In the genomic region with DNA sequence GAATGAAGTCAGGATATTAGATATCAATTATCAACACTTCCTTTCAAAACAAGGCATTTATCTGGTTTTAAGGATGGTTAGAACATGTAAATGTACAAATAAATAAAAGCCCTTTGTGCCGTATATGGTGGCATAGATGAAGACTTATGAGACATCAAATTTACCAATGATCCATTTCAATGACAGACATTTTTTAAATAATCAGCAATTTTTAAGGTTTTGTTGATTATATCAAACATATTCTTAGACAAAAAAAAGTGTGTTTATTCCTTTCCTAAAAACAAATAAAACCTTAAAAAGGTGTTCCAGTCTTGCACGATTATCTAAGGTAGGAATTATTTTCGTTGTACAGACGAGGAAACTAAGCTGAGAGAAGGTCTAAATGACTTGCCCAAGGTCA, we compare ENCODE assay signal across 1 cellular context.
TF ChIP-seq lines count a peak whose summit lies in the region.

No MANE protein-coding gene starts in this region.

TF ChIP-seq in K562, 482 proteins besides CTCF, POLR2A, EP300 and RAD21 (continued from another document):
- TF ChIP-seq, protein P1, sequence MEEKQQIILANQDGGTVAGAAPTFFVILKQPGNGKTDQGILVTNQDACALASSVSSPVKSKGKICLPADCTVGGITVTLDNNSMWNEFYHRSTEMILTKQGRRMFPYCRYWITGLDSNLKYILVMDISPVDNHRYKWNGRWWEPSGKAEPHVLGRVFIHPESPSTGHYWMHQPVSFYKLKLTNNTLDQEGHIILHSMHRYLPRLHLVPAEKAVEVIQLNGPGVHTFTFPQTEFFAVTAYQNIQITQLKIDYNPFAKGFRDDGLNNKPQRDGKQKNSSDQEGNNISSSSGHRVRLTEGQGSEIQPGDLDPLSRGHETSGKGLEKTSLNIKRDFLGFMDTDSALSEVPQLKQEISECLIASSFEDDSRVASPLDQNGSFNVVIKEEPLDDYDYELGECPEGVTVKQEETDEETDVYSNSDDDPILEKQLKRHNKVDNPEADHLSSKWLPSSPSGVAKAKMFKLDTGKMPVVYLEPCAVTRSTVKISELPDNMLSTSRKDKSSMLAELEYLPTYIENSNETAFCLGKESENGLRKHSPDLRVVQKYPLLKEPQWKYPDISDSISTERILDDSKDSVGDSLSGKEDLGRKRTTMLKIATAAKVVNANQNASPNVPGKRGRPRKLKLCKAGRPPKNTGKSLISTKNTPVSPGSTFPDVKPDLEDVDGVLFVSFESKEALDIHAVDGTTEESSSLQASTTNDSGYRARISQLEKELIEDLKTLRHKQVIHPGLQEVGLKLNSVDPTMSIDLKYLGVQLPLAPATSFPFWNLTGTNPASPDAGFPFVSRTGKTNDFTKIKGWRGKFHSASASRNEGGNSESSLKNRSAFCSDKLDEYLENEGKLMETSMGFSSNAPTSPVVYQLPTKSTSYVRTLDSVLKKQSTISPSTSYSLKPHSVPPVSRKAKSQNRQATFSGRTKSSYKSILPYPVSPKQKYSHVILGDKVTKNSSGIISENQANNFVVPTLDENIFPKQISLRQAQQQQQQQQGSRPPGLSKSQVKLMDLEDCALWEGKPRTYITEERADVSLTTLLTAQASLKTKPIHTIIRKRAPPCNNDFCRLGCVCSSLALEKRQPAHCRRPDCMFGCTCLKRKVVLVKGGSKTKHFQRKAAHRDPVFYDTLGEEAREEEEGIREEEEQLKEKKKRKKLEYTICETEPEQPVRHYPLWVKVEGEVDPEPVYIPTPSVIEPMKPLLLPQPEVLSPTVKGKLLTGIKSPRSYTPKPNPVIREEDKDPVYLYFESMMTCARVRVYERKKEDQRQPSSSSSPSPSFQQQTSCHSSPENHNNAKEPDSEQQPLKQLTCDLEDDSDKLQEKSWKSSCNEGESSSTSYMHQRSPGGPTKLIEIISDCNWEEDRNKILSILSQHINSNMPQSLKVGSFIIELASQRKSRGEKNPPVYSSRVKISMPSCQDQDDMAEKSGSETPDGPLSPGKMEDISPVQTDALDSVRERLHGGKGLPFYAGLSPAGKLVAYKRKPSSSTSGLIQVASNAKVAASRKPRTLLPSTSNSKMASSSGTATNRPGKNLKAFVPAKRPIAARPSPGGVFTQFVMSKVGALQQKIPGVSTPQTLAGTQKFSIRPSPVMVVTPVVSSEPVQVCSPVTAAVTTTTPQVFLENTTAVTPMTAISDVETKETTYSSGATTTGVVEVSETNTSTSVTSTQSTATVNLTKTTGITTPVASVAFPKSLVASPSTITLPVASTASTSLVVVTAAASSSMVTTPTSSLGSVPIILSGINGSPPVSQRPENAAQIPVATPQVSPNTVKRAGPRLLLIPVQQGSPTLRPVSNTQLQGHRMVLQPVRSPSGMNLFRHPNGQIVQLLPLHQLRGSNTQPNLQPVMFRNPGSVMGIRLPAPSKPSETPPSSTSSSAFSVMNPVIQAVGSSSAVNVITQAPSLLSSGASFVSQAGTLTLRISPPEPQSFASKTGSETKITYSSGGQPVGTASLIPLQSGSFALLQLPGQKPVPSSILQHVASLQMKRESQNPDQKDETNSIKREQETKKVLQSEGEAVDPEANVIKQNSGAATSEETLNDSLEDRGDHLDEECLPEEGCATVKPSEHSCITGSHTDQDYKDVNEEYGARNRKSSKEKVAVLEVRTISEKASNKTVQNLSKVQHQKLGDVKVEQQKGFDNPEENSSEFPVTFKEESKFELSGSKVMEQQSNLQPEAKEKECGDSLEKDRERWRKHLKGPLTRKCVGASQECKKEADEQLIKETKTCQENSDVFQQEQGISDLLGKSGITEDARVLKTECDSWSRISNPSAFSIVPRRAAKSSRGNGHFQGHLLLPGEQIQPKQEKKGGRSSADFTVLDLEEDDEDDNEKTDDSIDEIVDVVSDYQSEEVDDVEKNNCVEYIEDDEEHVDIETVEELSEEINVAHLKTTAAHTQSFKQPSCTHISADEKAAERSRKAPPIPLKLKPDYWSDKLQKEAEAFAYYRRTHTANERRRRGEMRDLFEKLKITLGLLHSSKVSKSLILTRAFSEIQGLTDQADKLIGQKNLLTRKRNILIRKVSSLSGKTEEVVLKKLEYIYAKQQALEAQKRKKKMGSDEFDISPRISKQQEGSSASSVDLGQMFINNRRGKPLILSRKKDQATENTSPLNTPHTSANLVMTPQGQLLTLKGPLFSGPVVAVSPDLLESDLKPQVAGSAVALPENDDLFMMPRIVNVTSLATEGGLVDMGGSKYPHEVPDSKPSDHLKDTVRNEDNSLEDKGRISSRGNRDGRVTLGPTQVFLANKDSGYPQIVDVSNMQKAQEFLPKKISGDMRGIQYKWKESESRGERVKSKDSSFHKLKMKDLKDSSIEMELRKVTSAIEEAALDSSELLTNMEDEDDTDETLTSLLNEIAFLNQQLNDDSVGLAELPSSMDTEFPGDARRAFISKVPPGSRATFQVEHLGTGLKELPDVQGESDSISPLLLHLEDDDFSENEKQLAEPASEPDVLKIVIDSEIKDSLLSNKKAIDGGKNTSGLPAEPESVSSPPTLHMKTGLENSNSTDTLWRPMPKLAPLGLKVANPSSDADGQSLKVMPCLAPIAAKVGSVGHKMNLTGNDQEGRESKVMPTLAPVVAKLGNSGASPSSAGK (IDR thresholded peaks at IDR 0.05): no peak
- no peak for TF ChIP-seq ZFP1 (CRISPR knock-in tag; IDR thresholded peaks at IDR 0.05)
- peak; percentile 80 for TF ChIP-seq ZNF316 (IDR thresholded peaks at IDR 0.05)
- TF ChIP-seq TSC22D4 (tag; IDR thresholded peaks at IDR 0.05): no peak
- peak; percentile 9; the same call in 1 of the 2 replicates for TF ChIP-seq MAFF (IDR thresholded peaks at IDR 0.05; ENCODE audit: low read length)
- peak; percentile 47; the same call in 1 of the 2 replicates for TF ChIP-seq C11orf30 (IDR thresholded peaks at IDR 0.05; ENCODE audit: low read depth)
- no peak for TF ChIP-seq NFE2L1 (tag; IDR thresholded peaks at IDR 0.05; ENCODE audit: borderline replicate concordance, low read depth)
